1 cellular context compared by ENCODE assay signal in genomic region chr4:7798215-7798995, GRCh38.
A peak's percentile ranks its signal among the peaks of the same experiment; 100 is the strongest.
TF ChIP-seq lines count a peak whose summit lies in the region.

No MANE protein-coding gene starts in this region.

TF ChIP-seq in WTC11, 78 proteins besides CTCF, POLR2A, EP300 and RAD21 (continued from another document):
- TF ChIP-seq NFYB (CRISPR knock-in tag; conservative IDR thresholded peaks at IDR 0.05; ENCODE audit: low read depth) (peak; percentile 76), HMGXB4 (CRISPR knock-in tag; IDR thresholded peaks at IDR 0.05) (no peak), EMX1 (CRISPR knock-in tag; IDR thresholded peaks at IDR 0.05) (no peak), PRRX2 (CRISPR knock-in tag; IDR thresholded peaks at IDR 0.05) (no peak)
